In the genomic region with DNA sequence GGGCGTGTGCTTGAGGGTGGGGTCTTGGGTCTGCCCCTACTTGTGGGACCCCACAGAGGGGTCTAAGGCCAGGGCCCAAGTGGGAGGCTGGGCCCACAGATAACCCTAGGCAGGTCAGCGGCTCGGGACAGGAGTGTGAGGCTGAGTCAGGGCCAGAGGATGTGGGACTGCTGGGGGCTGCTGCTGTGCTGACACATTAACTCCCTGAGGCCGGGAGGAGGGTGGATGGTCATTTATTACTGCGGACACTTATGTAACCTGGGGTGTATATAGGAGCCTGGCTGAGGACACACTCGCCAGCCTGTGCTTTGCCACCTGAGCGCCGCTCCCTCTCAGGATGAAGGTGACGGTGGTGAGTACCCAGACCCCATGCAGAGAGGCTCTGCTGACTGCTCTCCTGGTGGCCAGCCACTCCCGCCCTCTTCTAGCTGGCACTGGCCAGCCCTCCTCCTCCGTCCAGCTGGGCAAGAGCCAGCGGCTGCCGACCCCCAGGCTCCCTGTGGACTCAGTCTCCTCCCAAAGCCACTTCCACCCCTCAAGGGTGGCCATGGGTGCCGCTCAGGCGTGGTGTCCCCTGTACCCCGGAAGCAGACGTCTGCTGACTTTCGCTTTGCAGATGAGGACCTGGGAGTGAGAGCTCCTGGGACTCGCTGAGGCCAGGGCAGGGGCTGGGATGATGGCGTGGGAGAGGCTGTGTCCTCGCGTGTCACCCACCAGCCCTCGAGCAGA, we compare ENCODE assay signal across 23 cellular contexts. TPM values are rescaled to one million over a fixed set of nuclear protein-coding genes. Genes with fewer than 3 reads are reported as not detected.
DNase-seq lines count a peak whose midpoint lies in the region; FAIRE-seq and TF ChIP-seq lines count a peak whose summit lies in the region.
"Had no signal": no experiment of that assay in that cellular context is flagged by ENCODE, and none has a peak within 500 bp of the region (broad histone marks: within the 10 kb centered on the region; RNA-seq: fewer than 3 reads in every experiment).

Gene MIOX, plus strand, starts transcription at position 299 of the 729 bp plus-strand sequence. Its CDS starts 39 bp downstream, at position 338.

- H3K27me3 ChIP-seq in Caco-2 (replicated peaks; ENCODE audit: control insufficient read depth, insufficient read depth, low read length) = no peaks in the 10 kb centered on the region
- no peaks in the 10 kb centered on the region for H3K27me3 ChIP-seq in OCI-LY1 (ENCODE audit: insufficient read depth, low read length)
- H3K27me3 ChIP-seq in small intestine (ENCODE audit: control insufficient read depth in 2 of 2, insufficient read depth in 2 of 2, low read length in 2 of 2) = peaks cover 0 to 2% of the 10 kb centered on the region in 2 donors

- no peak within 1 kb of the TSS; the same call in 1 of the 2 replicates for H2AFZ ChIP-seq in OCI-LY1 (ENCODE audit: low read length)

- H3K4me3 Mint-ChIP-seq in Caco-2 (ENCODE audit: unreplicated experiment) = no peak within 1 kb of the TSS
- H3K4me3 Mint-ChIP-seq in activated T-helper 1 cell treated with anti-CD3 and anti-CD28 coated beads, Interleukin-12 subunit alpha, Interleukin-12 subunit beta, Interleukin-2, Interleukin-4 antibody, amounts not matched to agents 30 ng/mL and 10 ng/mL and 1 ng/mL, durations not matched to agents 14 hours and 24 hours and 36 hours = no peak within 1 kb of the TSS
- H3K4me3 Mint-ChIP-seq: activated CD8-positive, alpha-beta memory T cell treated with anti-CD3 and anti-CD28 coated beads, Interleukin-2, amount 10 ng/mL, durations not matched to agents 7 days and 5 days had no signal

- H3K4me1 Mint-ChIP-seq in Caco-2 (ENCODE audit: low read depth, unreplicated experiment) = peaks cover 14% of the 10 kb centered on the region
- H3K4me1 Mint-ChIP-seq in activated T-helper 1 cell treated with anti-CD3 and anti-CD28 coated beads, Interleukin-12 subunit alpha, Interleukin-12 subunit beta, Interleukin-2, Interleukin-4 antibody, amounts not matched to agents 30 ng/mL and 10 ng/mL and 1 ng/mL, durations not matched to agents 14 hours and 24 hours and 36 hours (ENCODE audit: low read depth) = peaks cover 7% of the 10 kb centered on the region

- peak within 1 kb of the TSS; percentile 49 for H3K4me2 ChIP-seq in OCI-LY1 (ENCODE audit: low read length)

- WGBS in small intestine, 3 donors = 71 to 74% (median 74%) methylated on average over 20 to 23 of the region's 23 CpGs

- no TSS peak for BruUV-seq in Caco-2 (replicated peaks; lab: Mats Ljungman, UMichigan)

- H3K27ac ChIP-seq in 22Rv1 (peak within 1 kb of the TSS; percentile 95), OCI-LY1 (ENCODE audit: low read depth, low read length, poor library complexity, severe bottlenecking) (no peak within 1 kb of the TSS), small intestine (ENCODE audit: low read depth in 1 of 2, low read length in 1 of 2) (no peak within 1 kb of the TSS)
- H3K27ac ChIP-seq: HL-60, ovary, SJSA1, spleen had no signal

- no peaks in the 10 kb centered on the region for H3K79me2 ChIP-seq in OCI-LY1 (ENCODE audit: insufficient read depth, low read length)

- H3K4me1 ChIP-seq in Caco-2 (peaks cover 15% of the 10 kb centered on the region), OCI-LY1 (ENCODE audit: insufficient read depth, low read length, severe bottlenecking) (peaks cover 34% of the 10 kb centered on the region), small intestine (ENCODE audit: control insufficient read depth in 2 of 2, insufficient read depth in 1 of 2, low read depth in 1 of 2, low read length in 1 of 2) (peaks cover 0 to 3% of the 10 kb centered on the region in 2 donors)

- H3K9ac ChIP-seq in OCI-LY1 (ENCODE audit: low read length) = peak within 1 kb of the TSS; percentile 25; the same call in 1 of the 2 replicates

- H4K20me1 ChIP-seq in OCI-LY1 (ENCODE audit: insufficient read depth, low read length) = no peaks in the 10 kb centered on the region

- POLR2A ChIA-PET in Caco-2 (lab: Charles Lee) = interaction anchor here (0.7 kb wide), 1 partner anchor 21 kb away, joined by 3 read pairs; the partner anchor contains the start of genes LMF2 and NCAPH2

- TF ChIP-seq CTCF in 22Rv1 (IDR thresholded peaks at IDR 0.05) (no peak), Caco-2 (IDR thresholded peaks at IDR 0.05; ENCODE audit: insufficient read depth in 1 of 2, low read depth in 1 of 2, low read length in 1 of 2, severe bottlenecking in 1 of 2, unreplicated experiment in 1 of 2) (no peak), OCI-LY1 (IDR thresholded peaks at IDR 0.05; ENCODE audit: low read length) (no peak)

- H3K27me3 Mint-ChIP-seq in Caco-2 (ENCODE audit: insufficient read depth, unreplicated experiment) = no peaks in the 10 kb centered on the region
- H3K27me3 Mint-ChIP-seq in activated T-helper 1 cell treated with anti-CD3 and anti-CD28 coated beads, Interleukin-12 subunit alpha, Interleukin-12 subunit beta, Interleukin-2, Interleukin-4 antibody, amounts not matched to agents 30 ng/mL and 10 ng/mL and 1 ng/mL, durations not matched to agents 14 hours and 24 hours and 36 hours (ENCODE audit: insufficient read depth) = peaks cover 2% of the 10 kb centered on the region
- H3K27me3 Mint-ChIP-seq: activated CD8-positive, alpha-beta memory T cell treated with anti-CD3 and anti-CD28 coated beads, Interleukin-2, amount 10 ng/mL, durations not matched to agents 7 days and 5 days had no signal

- intact Hi-C loops in Caco-2 (cut with micrococcal nuclease; ENCODE audit: unreplicated experiment) = no loop called here
- intact Hi-C loops in activated T-helper 1 cell treated with anti-CD3 and anti-CD28 coated beads, Interleukin-12 subunit alpha, Interleukin-12 subunit beta, Interleukin-2, Interleukin-4 antibody, amounts not matched to agents 30 ng/mL and 10 ng/mL and 1 ng/mL, durations not matched to agents 14 hours and 24 hours and 36 hours (cut with micrococcal nuclease) = no loop called here

- CTCF ChIA-PET in Caco-2 (lab: Charles Lee) = no interaction called here

- H3K4me3 ChIP-seq in Caco-2 (ENCODE audit: low read depth, low read length) = no peak within 1 kb of the TSS
- H3K4me3 ChIP-seq in OCI-LY1 (ENCODE audit: low read depth, low read length, poor library complexity, severe bottlenecking) = peak within 1 kb of the TSS; percentile 19
- H3K4me3 ChIP-seq in small intestine (ENCODE audit: low read depth in 1 of 2, low read length in 2 of 2) = no peak within 1 kb of the TSS
- H3K4me3 ChIP-seq: ovary, SJSA1, spleen had no signal

- peaks cover 22% of the 10 kb centered on the region for H3K36me3 Mint-ChIP-seq in Caco-2 (ENCODE audit: insufficient read depth, unreplicated experiment)
- H3K36me3 Mint-ChIP-seq in activated T-helper 1 cell treated with anti-CD3 and anti-CD28 coated beads, Interleukin-12 subunit alpha, Interleukin-12 subunit beta, Interleukin-2, Interleukin-4 antibody, amounts not matched to agents 30 ng/mL and 10 ng/mL and 1 ng/mL, durations not matched to agents 14 hours and 24 hours and 36 hours (ENCODE audit: low read depth) = no peaks in the 10 kb centered on the region
- H3K36me3 Mint-ChIP-seq: activated CD8-positive, alpha-beta memory T cell treated with anti-CD3 and anti-CD28 coated beads, Interleukin-2, amount 10 ng/mL, durations not matched to agents 7 days and 5 days had no signal

- H3F3A ChIP-seq in OCI-LY1 (ENCODE audit: insufficient read depth, low read length) = no peaks in the 10 kb centered on the region

- DNase-seq in Caco-2 = no peak
- DNase-seq in kidney tubule cell (ENCODE audit: low spot score) = peak; percentile 84
- no peak for DNase-seq in NCI-H524 treated with DMSO at 0.1 percent for 48 hours (lab: John Stamatoyannopoulos, UW)
- no peak for DNase-seq in small intestine
- no peak for DNase-seq in dermis blood vessel endothelial cell
- no peak for DNase-seq in activated T-helper 1 cell treated with anti-CD3 and anti-CD28 coated beads, Interleukin-12 subunit alpha, Interleukin-12 subunit beta, Interleukin-2, Interleukin-4 antibody, amounts not matched to agents 30 ng/mL and 10 ng/mL and 1 ng/mL, durations not matched to agents 14 hours and 24 hours and 36 hours (ENCODE audit: low spot score)
- DNase-seq: activated CD8-positive, alpha-beta memory T cell treated with anti-CD3 and anti-CD28 coated beads, Interleukin-2, amount 10 ng/mL, durations not matched to agents 7 days and 5 days; activated naive CD4-positive, alpha-beta T cell treated with anti-CD3 and anti-CD28 coated beads, Interleukin-2, amount 50 U/mL, for 16 hours; AML-193; effector CD8-positive, alpha-beta T cell; H7; mesendoderm; NCI-H2029; spleen had no signal

- no peaks in the 10 kb centered on the region for H3K9me3 Mint-ChIP-seq in Caco-2 (ENCODE audit: unreplicated experiment)
- no peaks in the 10 kb centered on the region for H3K9me3 Mint-ChIP-seq in activated T-helper 1 cell treated with anti-CD3 and anti-CD28 coated beads, Interleukin-12 subunit alpha, Interleukin-12 subunit beta, Interleukin-2, Interleukin-4 antibody, amounts not matched to agents 30 ng/mL and 10 ng/mL and 1 ng/mL, durations not matched to agents 14 hours and 24 hours and 36 hours

- no peak for FAIRE-seq in small intestine (lab: Jason Lieb, UNC)
- FAIRE-seq: G401.6, GM18507 had no signal

- peak within 1 kb of the TSS; percentile 66 for H3K27ac Mint-ChIP-seq in Caco-2 (ENCODE audit: unreplicated experiment)
- H3K27ac Mint-ChIP-seq in activated T-helper 1 cell treated with anti-CD3 and anti-CD28 coated beads, Interleukin-12 subunit alpha, Interleukin-12 subunit beta, Interleukin-2, Interleukin-4 antibody, amounts not matched to agents 30 ng/mL and 10 ng/mL and 1 ng/mL, durations not matched to agents 14 hours and 24 hours and 36 hours = no peak within 1 kb of the TSS

- H3K36me3 ChIP-seq in Caco-2 (ENCODE audit: control insufficient read depth, insufficient read depth, low read length) (no peaks in the 10 kb centered on the region), OCI-LY1 (ENCODE audit: insufficient read depth, low read length) (no peaks in the 10 kb centered on the region), small intestine (ENCODE audit: control insufficient read depth in 2 of 2, insufficient read depth in 2 of 2, low read length in 2 of 2) (no peaks in the 10 kb centered on the region)
- H3K36me3 ChIP-seq: ovary, SJSA1, spleen had no signal

- no peaks in the 10 kb centered on the region for H3K9me2 ChIP-seq in OCI-LY1 (ENCODE audit: low read depth, low read length)

- H3K9me3 ChIP-seq in Caco-2 (no peaks in the 10 kb centered on the region), OCI-LY1 (ENCODE audit: low read length) (no peaks in the 10 kb centered on the region), small intestine (ENCODE audit: control insufficient read depth, low read depth) (no peaks in the 10 kb centered on the region)
- H3K9me3 ChIP-seq: ovary, SJSA1, spleen had no signal

RNA-seq across cellular contexts. Expression of gene MIOX, which starts in this region (rescaled TPM):
- total RNA-seq in Caco-2 (2022) = 0.32 TPM in 1 of 2 replicates, not detected in the other
- polyA plus RNA-seq in small intestine = under 1 TPM in 1 of 3 donors, not detected in 2; 0.28 TPM
- total RNA-seq in dermis blood vessel endothelial cell = not detected in 2 replicates
- total RNA-seq in activated T-helper 1 cell treated with anti-CD3 and anti-CD28 coated beads, Interleukin-12 subunit alpha, Interleukin-12 subunit beta, Interleukin-2, Interleukin-4 antibody, amounts not matched to agents 30 ng/mL and 10 ng/mL and 1 ng/mL, durations not matched to agents 14 hours and 24 hours and 36 hours = 0.29 TPM in 1 of 2 replicates, not detected in the other
- total RNA-seq: fibroblast of villous mesenchyme, H7, SJSA1, subcutaneous adipose tissue had no signal
- polyA plus RNA-seq: ovary had no signal
